ENCODE assay signal across 9 cellular contexts in the genomic region with DNA sequence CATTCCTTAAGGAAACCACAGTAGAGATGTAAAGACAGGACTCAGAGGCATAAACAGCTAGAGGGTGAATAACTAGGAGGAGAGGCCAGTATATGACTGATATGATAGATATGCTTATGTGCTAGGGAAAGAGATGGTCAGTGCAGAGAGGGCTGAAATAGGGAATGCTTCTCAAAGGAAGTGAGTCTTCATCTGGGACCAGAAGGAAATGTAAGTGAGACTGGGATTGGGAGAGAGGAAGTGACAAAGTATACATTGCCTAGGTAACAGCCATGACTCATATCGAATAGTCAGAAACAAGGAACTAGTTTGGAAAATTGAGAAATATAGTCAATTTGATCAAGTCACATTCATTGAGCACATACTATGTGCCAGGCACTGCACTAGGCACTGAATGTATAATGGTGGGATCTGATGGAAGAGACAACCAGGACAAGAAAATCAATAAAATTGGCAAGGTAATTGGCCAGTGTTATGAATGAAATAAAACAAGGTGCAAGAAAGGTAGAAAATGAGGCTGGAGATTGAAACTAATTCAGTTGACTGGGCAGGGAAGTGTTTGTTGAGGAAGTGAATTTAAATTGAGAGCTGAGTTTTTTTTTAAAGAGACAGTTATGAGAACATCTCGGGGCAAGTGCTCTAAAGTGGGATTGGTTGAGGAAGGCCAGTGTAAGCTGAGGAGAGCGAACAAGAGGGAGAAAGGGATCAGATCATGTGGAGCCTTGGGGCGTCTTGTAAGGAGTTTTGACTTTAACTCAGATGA. TPM values are rescaled to one million over a fixed set of nuclear protein-coding genes. Genes with fewer than 3 reads are reported as not detected.
DNase-seq lines count a peak whose midpoint lies in the region; ATAC-seq and TF ChIP-seq lines count a peak whose summit lies in the region.
"Had no signal": no experiment of that assay in that cellular context is flagged by ENCODE, and none has a peak within 500 bp of the region (broad histone marks: within the 10 kb centered on the region; RNA-seq: fewer than 3 reads in every experiment).

No MANE protein-coding gene starts in this region.

- DNase-seq in CD1c-positive myeloid dendritic cell (ENCODE audit: extremely low spot score) (peak; percentile 83), HT-29 (ENCODE audit: low spot score) (peak; percentile 25), left lung (no peak), right lobe of liver (no peak), SW480 (ENCODE audit: low spot score) (no peak)
- no peak for DNase-seq in activated CD8-positive, alpha-beta T cell treated with anti-CD3 and anti-CD28 coated beads, Interleukin-2, amount 10 ng/mL, durations not matched to agents 7 days and 5 days
- DNase-seq: left cardiac atrium had no signal

- POLR2A ChIA-PET in activated CD8-positive, alpha-beta T cell treated with anti-CD3 and anti-CD28 coated beads, Interleukin-2, amount 10 ng/mL, durations not matched to agents 7 days and 5 days (lab: Charles Lee): interaction anchor here (0.9 to 1.9 kb wide), 3 partner anchors 9 to 73 kb away, joined by 3 to 4 read pairs (median 3); partner anchors contain the start of genes ERAP1 and LNPEP

- H3K36me3 ChIP-seq in left lung: peaks cover 0 to 13% of the 10 kb centered on the region in 2 donors
- H3K36me3 ChIP-seq in right lobe of liver: peaks cover 0 to 5% (median 0%) of the 10 kb centered on the region in 4 donors

- no peak for TF ChIP-seq POLR2A in right lobe of liver (IDR thresholded peaks at IDR 0.05)

- no peak for ATAC-seq in activated CD8-positive, alpha-beta T cell treated with anti-CD3 and anti-CD28 coated beads, Interleukin-2, amount 10 ng/mL, durations not matched to agents 7 days and 5 days
- ATAC-seq in left lung (peak; percentile 6), HG03521 (IDR thresholded peaks at IDR 0.05; ENCODE audit: unreplicated experiment) (no peak), HG02571 (IDR thresholded peaks at IDR 0.05; ENCODE audit: unreplicated experiment) (no peak), right lobe of liver (no peak)

- H3K4me3 ChIP-seq in left lung: no peak overlapping the region
- H3K4me3 ChIP-seq in right lobe of liver: no peak overlapping the region

- H3K9me3 ChIP-seq in left lung (no peaks in the 10 kb centered on the region), right lobe of liver (no peaks in the 10 kb centered on the region)

- peaks cover 67% of the 10 kb centered on the region for H3K4me1 Mint-ChIP-seq in activated CD8-positive, alpha-beta T cell treated with anti-CD3 and anti-CD28 coated beads, Interleukin-2, amount 10 ng/mL, durations not matched to agents 7 days and 5 days (ENCODE audit: low read depth)

- no peaks in the 10 kb centered on the region for H3K27me3 ChIP-seq in left lung
- H3K27me3 ChIP-seq in right lobe of liver: no peaks in the 10 kb centered on the region

- H3K27me3 Mint-ChIP-seq in activated CD8-positive, alpha-beta T cell treated with anti-CD3 and anti-CD28 coated beads, Interleukin-2, amount 10 ng/mL, durations not matched to agents 7 days and 5 days (ENCODE audit: low read depth): no peaks in the 10 kb centered on the region

- CTCF ChIA-PET in activated CD8-positive, alpha-beta T cell treated with anti-CD3 and anti-CD28 coated beads, Interleukin-2, amount 10 ng/mL, durations not matched to agents 7 days and 5 days (lab: Charles Lee): interaction anchor here (6.6 kb wide), 1 partner anchor 10 kb away, joined by 106 read pairs; no protein-coding TSS in a partner anchor

- intact Hi-C loops in left lung (cut with DNase I): no loop called here
- intact Hi-C loops in right lobe of liver (cut with DNase I): no loop called here

- H3K36me3 Mint-ChIP-seq in activated CD8-positive, alpha-beta T cell treated with anti-CD3 and anti-CD28 coated beads, Interleukin-2, amount 10 ng/mL, durations not matched to agents 7 days and 5 days (ENCODE audit: low read depth): peaks cover 67% of the 10 kb centered on the region

- peak overlapping the region; percentile 45 for H3K27ac Mint-ChIP-seq in activated CD8-positive, alpha-beta T cell treated with anti-CD3 and anti-CD28 coated beads, Interleukin-2, amount 10 ng/mL, durations not matched to agents 7 days and 5 days

- H3K27ac ChIP-seq in left lung (peak overlapping the region in 1 of 2 donors; percentile 78), right lobe of liver (no peak overlapping the region)

- peaks cover 15 to 65% of the 10 kb centered on the region in 2 donors for H3K4me1 ChIP-seq in left lung
- peaks cover 0 to 9% (median 0%) of the 10 kb centered on the region in 4 donors for H3K4me1 ChIP-seq in right lobe of liver

- H3K9me3 Mint-ChIP-seq in activated CD8-positive, alpha-beta T cell treated with anti-CD3 and anti-CD28 coated beads, Interleukin-2, amount 10 ng/mL, durations not matched to agents 7 days and 5 days (ENCODE audit: insufficient read depth): no peaks in the 10 kb centered on the region

- WGBS in right lobe of liver (ENCODE audit: insufficient coverage, low coverage, low lambda C conversion rate, missing lambda C conversion rate): 68% methylated on average over 4 of the region's 4 CpGs

- peak overlapping the region; percentile 59 for H3K4me3 Mint-ChIP-seq in activated CD8-positive, alpha-beta T cell treated with anti-CD3 and anti-CD28 coated beads, Interleukin-2, amount 10 ng/mL, durations not matched to agents 7 days and 5 days

- TF ChIP-seq CTCF in left lung (IDR thresholded peaks at IDR 0.05): no peak
- TF ChIP-seq CTCF in right lobe of liver (IDR thresholded peaks at IDR 0.05): no peak

RNA-seq across cellular contexts. Expression of gene ERAP2, which starts 4.3 kb away (rescaled TPM):
- total RNA-seq in HT-29 (2014; rRNA removed; shearing (Covaris generic)): 23.3 and 31.6 TPM in 2 replicates
- total RNA-seq in activated CD8-positive, alpha-beta T cell treated with anti-CD3 and anti-CD28 coated beads, Interleukin-2, amount 10 ng/mL, durations not matched to agents 7 days and 5 days: 10 to 100 TPM; 93.0 to 96.0 TPM
- total RNA-seq in left lung (10 to 100 TPM; 28.6 to 34.5 TPM), right lobe of liver (10 to 100 TPM in 2 of 6 experiments, 1 to 10 TPM in 4; 1.5 to 13.3 (median 8.4) TPM)

RNA-seq across cellular contexts. Expression of gene LNPEP, which starts 55.3 kb away (rescaled TPM):
- 6.1 and 7.8 TPM in 2 replicates for total RNA-seq in HT-29 (2014; rRNA removed; shearing (Covaris generic))
- total RNA-seq in activated CD8-positive, alpha-beta T cell treated with anti-CD3 and anti-CD28 coated beads, Interleukin-2, amount 10 ng/mL, durations not matched to agents 7 days and 5 days: 10 to 100 TPM; 85.9 to 90.1 TPM
- total RNA-seq in left lung (10 to 100 TPM; 37.3 to 40.6 TPM), right lobe of liver (10 to 100 TPM in 2 of 6 experiments, 1 to 10 TPM in 4; 7.5 to 11.2 (median 9.9) TPM)

Comparison
In these comparisons a context has a peak if more than half of its experiments do, and no peak if none do; other contexts are left out.
1. DNase-seq: peak in CD1c-positive myeloid dendritic cell (single experiment) and HT-29 (single experiment); none in activated CD8-positive, alpha-beta T cell treated with anti-CD3 and anti-CD28 coated beads, Interleukin-2, amount 10 ng/mL, durations not matched to agents 7 days and 5 days (single experiment), left lung (0 of 2), right lobe of liver (0 of 3) and SW480 (single experiment).